8 cellular contexts compared by ENCODE assay signal in the genomic region with DNA sequence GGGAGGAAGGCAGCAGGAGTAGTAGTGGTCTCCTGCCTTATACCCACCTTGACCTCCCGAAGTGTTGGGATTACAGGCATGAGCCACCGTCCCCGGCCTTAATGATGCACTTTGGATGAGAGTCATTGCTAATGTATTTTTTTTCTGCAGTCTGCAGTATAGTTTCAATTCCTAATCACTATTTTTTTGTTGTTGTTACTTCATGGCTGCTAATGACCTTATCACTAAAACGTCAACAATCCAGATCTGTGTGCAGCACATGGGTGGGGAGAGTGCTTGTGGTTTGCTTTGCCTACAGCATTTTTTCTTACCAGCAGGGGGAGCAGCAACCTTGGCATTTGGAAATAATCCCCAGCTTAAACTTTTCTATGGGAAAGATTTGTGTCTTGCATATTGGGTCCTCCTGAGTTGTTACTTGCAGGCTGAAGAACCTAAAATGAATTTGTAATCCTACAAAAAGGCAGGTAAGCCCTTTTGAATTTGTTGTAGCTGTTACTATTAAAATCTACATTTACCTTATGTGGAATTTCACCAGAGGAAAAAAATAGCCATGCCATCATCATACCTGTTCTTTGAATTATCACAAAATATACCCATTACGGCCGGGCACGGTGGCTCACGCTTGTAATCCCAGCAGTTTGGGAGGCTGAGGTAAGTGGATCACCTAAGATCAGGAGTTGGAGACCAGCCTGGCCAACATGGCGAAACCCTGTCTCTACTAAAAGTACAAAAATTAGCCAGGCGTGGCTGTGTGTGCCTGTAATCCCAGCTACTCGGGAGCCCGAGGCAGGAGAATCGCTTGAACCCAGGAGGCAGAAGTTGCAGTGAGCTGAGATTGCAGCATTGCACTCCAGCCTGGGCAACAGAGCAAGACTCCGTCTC. TPM values are rescaled to one million over a fixed set of nuclear protein-coding genes. Genes with fewer than 3 reads are reported as not detected.
A peak's percentile ranks its signal among the peaks of the same experiment; 100 is the strongest.
DNase-seq lines count a peak whose midpoint lies in the region; ATAC-seq and TF ChIP-seq lines count a peak whose summit lies in the region.

No MANE protein-coding gene starts in this region.

- intact Hi-C loops in CD4-positive, alpha-beta memory T cell (cut with micrococcal nuclease): loop anchor here (1.0 to 5.0 kb wide), 10 partner anchors 31 to 594 kb away; partner anchors contain the start of genes ITK and LSM11
- intact Hi-C loops in ovary (cut with DNase I): no loop called here
- intact Hi-C loops in upper lobe of right lung (cut with DNase I): no loop called here

- peak; percentile 96 for TF ChIP-seq CTCF in RWPE1 (conservative IDR thresholded peaks at IDR 0.05; ENCODE audit: low read depth)
- TF ChIP-seq CTCF in ovary (IDR thresholded peaks at IDR 0.05): peak; percentile 34 to 58 (median 38)
- peak; percentile 93 for TF ChIP-seq CTCF in upper lobe of right lung (IDR thresholded peaks at IDR 0.05)

- H3K36me3 ChIP-seq in CD4-positive, alpha-beta memory T cell (ENCODE audit: insufficient read depth, low read length): no peaks in the 10 kb centered on the region
- no peaks in the 10 kb centered on the region for H3K36me3 ChIP-seq in ovary
- H3K36me3 ChIP-seq in upper lobe of right lung: no peaks in the 10 kb centered on the region

- WGBS in ovary, 3 donors: 64 to 76% (median 67%) methylated on average over 14 of the region's 14 CpGs

- no peak for TF ChIP-seq EP300 in ovary (IDR thresholded peaks at IDR 0.05)

- H3K4me3 ChIP-seq in CD4-positive, alpha-beta memory T cell (ENCODE audit: low read length in 2 of 2): no peak overlapping the region
- H3K4me3 ChIP-seq in ovary (no peak overlapping the region), upper lobe of right lung (no peak overlapping the region)

- no peaks in the 10 kb centered on the region for H3K9me3 ChIP-seq in CD4-positive, alpha-beta memory T cell (ENCODE audit: control insufficient read depth in 1 of 2, low read length in 2 of 2)
- H3K9me3 ChIP-seq in ovary (no peaks in the 10 kb centered on the region), upper lobe of right lung (no peaks in the 10 kb centered on the region)

- H3K27ac ChIP-seq in CD4-positive, alpha-beta memory T cell (ENCODE audit: low read depth, low read length): no peak overlapping the region
- H3K27ac ChIP-seq in RWPE1: no peak overlapping the region
- no peak overlapping the region for H3K27ac ChIP-seq in ovary
- H3K27ac ChIP-seq in upper lobe of right lung: no peak overlapping the region

- peak; percentile 84 to 88 (median 85) for DNase-seq in CD4-positive, alpha-beta memory T cell
- DNase-seq in HuH-7.5 (ENCODE audit: low spot score) (peak; percentile 39), RWPE1 (ENCODE audit: low spot score) (peak; percentile 85), foreskin melanocyte (peak; percentile 60), ovary (peak; percentile 28 to 66 (median 51)), upper lobe of right lung (no peak)
- peak; percentile 58 for DNase-seq in activated T-helper 9 cell treated with anti-CD3 and anti-CD28 coated beads, Interleukin-2, amount 50 U/mL, for 16 hours (ENCODE audit: low read depth)

- CTCF ChIA-PET in CD4-positive, alpha-beta memory T cell (lab: Charles Lee; ENCODE audit: partially characterized antibody): interaction anchor here (0.6 to 4.6 kb wide), 42 partner anchors 9 to 184 kb away, joined by 3 to 99 read pairs (median 6); partner anchors contain the start of gene ITK
- CTCF ChIA-PET in RWPE1 (lab: Yijun Ruan, JAX): interaction anchor here (0.5 to 1.4 kb wide), 29 partner anchors 9 to 1698 kb away, joined by 3 to 7 read pairs (median 3); no protein-coding TSS in a partner anchor

- H3K9me3 Mint-ChIP-seq in CD4-positive, alpha-beta memory T cell: no peaks in the 10 kb centered on the region

- POLR2A ChIA-PET in CD4-positive, alpha-beta memory T cell (lab: Charles Lee; ENCODE audit: partially characterized antibody): interaction anchor here (0.6 to 3.6 kb wide), 29 partner anchors 9 to 223 kb away, joined by 3 to 31 read pairs (median 6); partner anchors contain the start of gene ITK
- POLR2A ChIA-PET in RWPE1 (lab: Yijun Ruan, JAX; ENCODE audit: low non-redundant PET): no interaction called here

- TF ChIP-seq POLR2A in ovary (IDR thresholded peaks at IDR 0.05): no peak

- peaks cover 28 to 42% (median 35%) of the 10 kb centered on the region in 4 donors for H3K4me1 Mint-ChIP-seq in CD4-positive, alpha-beta memory T cell

- ATAC-seq in GM19452 (IDR thresholded peaks at IDR 0.05; ENCODE audit: unreplicated experiment): peak; percentile 71
- ATAC-seq in upper lobe of right lung: peak; percentile 93

- no peaks in the 10 kb centered on the region for H3K27me3 Mint-ChIP-seq in CD4-positive, alpha-beta memory T cell

- H3K4me3 Mint-ChIP-seq in CD4-positive, alpha-beta memory T cell: peak overlapping the region in 6 of 8 donors; percentile 23 to 66 (median 42)

- H3K4me1 ChIP-seq in CD4-positive, alpha-beta memory T cell (ENCODE audit: insufficient read depth, low read length): peaks cover 36% of the 10 kb centered on the region
- H3K4me1 ChIP-seq in ovary (ENCODE audit: insufficient read depth) (no peaks in the 10 kb centered on the region), upper lobe of right lung (no peaks in the 10 kb centered on the region)

- peak overlapping the region; percentile 31 to 94 (median 85) for H3K27ac Mint-ChIP-seq in CD4-positive, alpha-beta memory T cell

- peaks cover 0 to 3% of the 10 kb centered on the region in 2 donors for H3K36me3 Mint-ChIP-seq in CD4-positive, alpha-beta memory T cell

- no peaks in the 10 kb centered on the region for H3K27me3 ChIP-seq in CD4-positive, alpha-beta memory T cell (ENCODE audit: insufficient read depth, low read length)
- H3K27me3 ChIP-seq in ovary (no peaks in the 10 kb centered on the region), upper lobe of right lung (no peaks in the 10 kb centered on the region)

RNA-seq across cellular contexts. Expression of gene MED7, which starts 6.3 kb away (rescaled TPM):
- total RNA-seq in CD4-positive, alpha-beta memory T cell: 10 to 100 TPM; 18.9 to 20.3 TPM
- 10 to 100 TPM; 13.6 to 16.6 TPM for polyA plus RNA-seq in CD4-positive, alpha-beta memory T cell
- total RNA-seq in ovary (10 to 100 TPM in 5 of 7 donors, 1 to 10 TPM in 2; 7.7 to 14.2 (median 11.5) TPM), upper lobe of right lung (10.4 TPM)
- polyA plus RNA-seq in ovary: 10 to 100 TPM; 10.3 to 15.1 TPM

RNA-seq across cellular contexts. Expression of gene GARIN3, which starts 17.1 kb away (rescaled TPM):
- not detected for total RNA-seq in CD4-positive, alpha-beta memory T cell
- polyA plus RNA-seq in CD4-positive, alpha-beta memory T cell: not detected
- total RNA-seq in ovary: not detected
- polyA plus RNA-seq in ovary: not detected
- not detected for total RNA-seq in upper lobe of right lung

RNA-seq across cellular contexts. Expression of gene ITK, which starts 31.7 kb away (rescaled TPM):
- 100 to 1,000 TPM; 398 to 421 TPM for total RNA-seq in CD4-positive, alpha-beta memory T cell
- 100 to 1,000 TPM; 141 to 178 TPM for polyA plus RNA-seq in CD4-positive, alpha-beta memory T cell
- total RNA-seq in ovary: 1 to 10 TPM in 4 of 7 donors, under 1 TPM in 3; 0.35 to 2.1 (median 1.5) TPM
- 1 to 10 TPM in 1 of 2 donors, under 1 TPM in 1; 0.36 to 1.9 TPM for polyA plus RNA-seq in ovary
- total RNA-seq in upper lobe of right lung: 8.1 TPM

RNA-seq across cellular contexts. Expression of gene HAVCR2, which starts 40.1 kb away (rescaled TPM):
- 1 to 10 TPM; 2.7 to 4.5 TPM for total RNA-seq in CD4-positive, alpha-beta memory T cell
- 1 to 10 TPM; 4.9 to 8.4 TPM for polyA plus RNA-seq in CD4-positive, alpha-beta memory T cell
- total RNA-seq in ovary: 1 to 10 TPM; 1.3 to 8.8 (median 2.9) TPM
- polyA plus RNA-seq in ovary: 10 to 100 TPM in 1 of 2 donors, 1 to 10 TPM in 1; 1.6 to 12.0 TPM
- 30.7 TPM for total RNA-seq in upper lobe of right lung

Comparison
In these comparisons a context has a peak if more than half of its experiments do, and no peak if none do; other contexts are left out.
1. CTCF ChIP-seq: peak in every context shown above with its lines; median percentile 96 in RWPE1; 93 in upper lobe of right lung; 38 in ovary.
2. RNA of gene ITK, which starts 31.7 kb away (total RNA-seq): 398 to 421 TPM in CD4-positive, alpha-beta memory T cell; 8.1 TPM in upper lobe of right lung (single experiment) and 0.35 to 2.1 TPM in ovary; every median in the first group is over 10 times any median in the second.